10 cellular contexts compared by ENCODE assay signal in the genomic region with DNA sequence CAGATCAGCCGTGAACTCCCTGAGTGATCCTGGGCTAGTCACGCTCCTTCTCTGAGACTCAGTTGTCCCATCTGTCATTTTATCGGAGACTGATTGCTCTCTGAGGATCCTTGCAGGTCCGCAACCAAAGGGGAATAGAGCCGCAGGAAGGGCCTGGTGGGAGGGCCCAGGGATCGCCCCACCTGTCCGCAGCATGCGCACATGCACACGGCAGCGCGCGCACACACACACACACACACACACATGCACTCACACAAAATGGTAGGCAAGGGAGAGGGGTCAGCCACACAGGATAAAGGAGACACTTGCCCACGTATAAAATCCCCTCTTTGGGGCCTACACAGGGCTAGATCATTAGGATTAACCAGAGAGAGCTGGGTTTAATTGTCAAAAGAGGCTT.
"Had no signal": no experiment of that assay in that cellular context is flagged by ENCODE, and none has a peak within 500 bp of the region (broad histone marks: within the 10 kb centered on the region; RNA-seq: fewer than 3 reads in every experiment).

No MANE protein-coding gene starts in this region.

- H3K27ac ChIP-seq: breast epithelium, pancreas had no signal

- H3K4me1 Mint-ChIP-seq: activated naive CD4-positive, alpha-beta T cell treated with anti-CD3 and anti-CD28 coated beads, Interleukin-2, amount 50 U/mL, for 24 hours had no signal

- H3K9me3 Mint-ChIP-seq: activated naive CD4-positive, alpha-beta T cell treated with anti-CD3 and anti-CD28 coated beads, Interleukin-2, amount 50 U/mL, for 24 hours; activated T-cell treated with anti-CD3 and anti-CD28 coated beads, Interleukin-2, amount 50 U/mL, for 24 hours; stimulated activated effector memory CD8-positive, alpha-beta T cell treated with anti-CD3 and anti-CD28 coated beads, Interleukin-12 subunit alpha, Interleukin-12 subunit beta, amount 100 ng/mL, for 72 hours had no signal

- DNase-seq: activated effector memory CD4-positive, alpha-beta T cell treated with Interleukin-2 at 50 U/mL for 16 hours; activated T-cell treated with anti-CD3 and anti-CD28 coated beads, Interleukin-2, amount 50 U/mL, for 24 hours; esophagus squamous epithelium; hypothalamus; pancreas; trophoblast cell had no signal

- ATAC-seq: stimulated activated effector memory CD8-positive, alpha-beta T cell treated with anti-CD3 and anti-CD28 coated beads, Interleukin-12 subunit alpha, Interleukin-12 subunit beta, amount 100 ng/mL, for 72 hours had no signal

- H3K27me3 ChIP-seq: breast epithelium, pancreas had no signal

- H3K36me3 ChIP-seq: breast epithelium, esophagus squamous epithelium, pancreas had no signal

- H3K9me3 ChIP-seq: breast epithelium, esophagus squamous epithelium, pancreas had no signal

- H3K27me3 Mint-ChIP-seq: activated naive CD4-positive, alpha-beta T cell treated with anti-CD3 and anti-CD28 coated beads, Interleukin-2, amount 50 U/mL, for 24 hours; activated T-cell treated with anti-CD3 and anti-CD28 coated beads, Interleukin-2, amount 50 U/mL, for 24 hours had no signal

- H3K4me3 ChIP-seq: esophagus squamous epithelium, pancreas, smooth muscle cell had no signal

- H3K4me3 Mint-ChIP-seq: activated naive CD4-positive, alpha-beta T cell treated with anti-CD3 and anti-CD28 coated beads, Interleukin-2, amount 50 U/mL, for 24 hours; activated T-cell treated with anti-CD3 and anti-CD28 coated beads, Interleukin-2, amount 50 U/mL, for 24 hours; stimulated activated effector memory CD8-positive, alpha-beta T cell treated with anti-CD3 and anti-CD28 coated beads, Interleukin-12 subunit alpha, Interleukin-12 subunit beta, amount 100 ng/mL, for 72 hours had no signal

- H3K27ac Mint-ChIP-seq: activated naive CD4-positive, alpha-beta T cell treated with anti-CD3 and anti-CD28 coated beads, Interleukin-2, amount 50 U/mL, for 24 hours; activated T-cell treated with anti-CD3 and anti-CD28 coated beads, Interleukin-2, amount 50 U/mL, for 24 hours; stimulated activated effector memory CD8-positive, alpha-beta T cell treated with anti-CD3 and anti-CD28 coated beads, Interleukin-12 subunit alpha, Interleukin-12 subunit beta, amount 100 ng/mL, for 72 hours had no signal

- FAIRE-seq: pancreas had no signal

- H3K36me3 Mint-ChIP-seq: activated naive CD4-positive, alpha-beta T cell treated with anti-CD3 and anti-CD28 coated beads, Interleukin-2, amount 50 U/mL, for 24 hours; stimulated activated effector memory CD8-positive, alpha-beta T cell treated with anti-CD3 and anti-CD28 coated beads, Interleukin-12 subunit alpha, Interleukin-12 subunit beta, amount 100 ng/mL, for 72 hours had no signal
